Comparison of ENCODE assay signal across 12 cellular contexts in genomic region chr2:46979611-46980010, GRCh38. TPM values are rescaled to one million over a fixed set of nuclear protein-coding genes. Genes with fewer than 3 reads are reported as not detected.
DNase-seq lines count a peak whose midpoint lies in the region; ATAC-seq lines count a peak whose summit lies in the region.
"Had no signal": no experiment of that assay in that cellular context is flagged by ENCODE, and none has a peak within 500 bp of the region (broad histone marks: within the 10 kb centered on the region; RNA-seq: fewer than 3 reads in every experiment).

No MANE protein-coding gene starts in this region.

- no peaks in the 10 kb centered on the region for H3K9me3 ChIP-seq in T-helper 17 cell (ENCODE audit: control insufficient read depth, low read length, poor library complexity, severe bottlenecking)
- H3K9me3 ChIP-seq: SK-N-SH, thoracic aorta had no signal

- no peaks in the 10 kb centered on the region for H3K27me3 Mint-ChIP-seq in T-helper 17 cell
- H3K27me3 Mint-ChIP-seq in central memory CD8-positive, alpha-beta T cell, result no peaks in the 10 kb centered on the region

- H3K27ac Mint-ChIP-seq in T-helper 17 cell, result peak overlapping the region; percentile 94
- peak overlapping the region; percentile 74 for H3K27ac Mint-ChIP-seq in central memory CD8-positive, alpha-beta T cell (ENCODE audit: low read depth)
- H3K27ac Mint-ChIP-seq in stimulated activated effector memory CD8-positive, alpha-beta T cell treated with anti-CD3 and anti-CD28 coated beads, Interleukin-12 subunit alpha, Interleukin-12 subunit beta, amount 100 ng/mL, for 72 hours, result peak overlapping the region; percentile 94

- DNase-seq in SIG-M5 treated with dmso at 0.1 percent for 504 hours (lab: John Stamatoyannopoulos, UW; ENCODE audit: unreplicated experiment), result peak; percentile 38
- DNase-seq in SIG-M5 (lab: John Stamatoyannopoulos, UW), result no peak
- peak in 1 of 3 donors; percentile 19 for DNase-seq in T-helper 17 cell
- DNase-seq in central memory CD8-positive, alpha-beta T cell (ENCODE audit: low spot score in 2 of 2), result no peak
- DNase-seq in stimulated activated effector memory CD8-positive, alpha-beta T cell treated with anti-CD3 and anti-CD28 coated beads, Interleukin-12 subunit alpha, Interleukin-12 subunit beta, amount 100 ng/mL, for 72 hours (ENCODE audit: low spot score in 2 of 2), result no peak
- DNase-seq in NCI-H524 treated with DMSO at 0.1 percent for 48 hours (lab: John Stamatoyannopoulos, UW), result no peak
- DNase-seq: IMR-90, NCI-H446 treated with DMSO at 0.1 percent for 48 hours, SK-N-SH had no signal

- peaks cover 42% of the 10 kb centered on the region for H3K4me1 Mint-ChIP-seq in T-helper 17 cell
- peaks cover 35% of the 10 kb centered on the region for H3K4me1 Mint-ChIP-seq in central memory CD8-positive, alpha-beta T cell
- peaks cover 52% of the 10 kb centered on the region for H3K4me1 Mint-ChIP-seq in stimulated activated effector memory CD8-positive, alpha-beta T cell treated with anti-CD3 and anti-CD28 coated beads, Interleukin-12 subunit alpha, Interleukin-12 subunit beta, amount 100 ng/mL, for 72 hours

- ATAC-seq in T-helper 17 cell, result peak; percentile 73
- peak; percentile 47 for ATAC-seq in central memory CD8-positive, alpha-beta T cell (replicated peaks; ENCODE audit: extremely low read depth, poor library complexity, severe bottlenecking)
- ATAC-seq in stimulated activated effector memory CD8-positive, alpha-beta T cell treated with anti-CD3 and anti-CD28 coated beads, Interleukin-12 subunit alpha, Interleukin-12 subunit beta, amount 100 ng/mL, for 72 hours, result peak; percentile 42
- ATAC-seq in GM21526 (IDR thresholded peaks at IDR 0.05; ENCODE audit: low FRiP score, unreplicated experiment), result no peak
- no peak for ATAC-seq in GM19023 (IDR thresholded peaks at IDR 0.05; ENCODE audit: unreplicated experiment)

- peak overlapping the region; percentile 65 for H3K4me3 Mint-ChIP-seq in T-helper 17 cell
- H3K4me3 Mint-ChIP-seq in central memory CD8-positive, alpha-beta T cell, result no peak overlapping the region
- peak overlapping the region; percentile 48 for H3K4me3 Mint-ChIP-seq in stimulated activated effector memory CD8-positive, alpha-beta T cell treated with anti-CD3 and anti-CD28 coated beads, Interleukin-12 subunit alpha, Interleukin-12 subunit beta, amount 100 ng/mL, for 72 hours

- no peaks in the 10 kb centered on the region for H3K36me3 Mint-ChIP-seq in T-helper 17 cell (ENCODE audit: low read depth)
- H3K36me3 Mint-ChIP-seq in central memory CD8-positive, alpha-beta T cell (ENCODE audit: insufficient read depth), result peaks cover 28% of the 10 kb centered on the region
- peaks cover 74% of the 10 kb centered on the region for H3K36me3 Mint-ChIP-seq in stimulated activated effector memory CD8-positive, alpha-beta T cell treated with anti-CD3 and anti-CD28 coated beads, Interleukin-12 subunit alpha, Interleukin-12 subunit beta, amount 100 ng/mL, for 72 hours

- H3K9me3 Mint-ChIP-seq in central memory CD8-positive, alpha-beta T cell, result no peaks in the 10 kb centered on the region
- no peaks in the 10 kb centered on the region for H3K9me3 Mint-ChIP-seq in stimulated activated effector memory CD8-positive, alpha-beta T cell treated with anti-CD3 and anti-CD28 coated beads, Interleukin-12 subunit alpha, Interleukin-12 subunit beta, amount 100 ng/mL, for 72 hours

RNA-seq across cellular contexts. Expression of gene TTC7A, which starts 38.6 kb away (rescaled TPM):
- 10 to 100 TPM; 56.3 to 63.0 TPM for total RNA-seq in T-helper 17 cell

Comparison
In these comparisons a context has a peak if more than half of its experiments do, and no peak if none do; other contexts are left out.
1. ATAC-seq: peak in T-helper 17 cell (single experiment), central memory CD8-positive, alpha-beta T cell (single experiment) and stimulated activated effector memory CD8-positive, alpha-beta T cell treated with anti-CD3 and anti-CD28 coated beads, Interleukin-12 subunit alpha, Interleukin-12 subunit beta, amount 100 ng/mL, for 72 hours (single experiment); none in GM21526 (single experiment) and GM19023 (single experiment).
2. Peak in every context shown above with its lines, with median percentiles within 50 percentile points of each other: H3K27ac Mint-ChIP-seq.